Comparison of ENCODE assay signal across 8 cellular contexts in genomic region chr1:117093870-117094621, GRCh38. TPM values are rescaled to one million over a fixed set of nuclear protein-coding genes. Genes with fewer than 3 reads are reported as not detected.
DNase-seq lines count a peak whose midpoint lies in the region; ATAC-seq and TF ChIP-seq lines count a peak whose summit lies in the region.

No MANE protein-coding gene starts in this region.

- DNase-seq in NCI-H82 (lab: John Stamatoyannopoulos, UW), result peak; percentile 8
- no peak for DNase-seq in NCI-H82 treated with DMSO at 0.1 percent for 48 hours (lab: John Stamatoyannopoulos, UW; ENCODE audit: unreplicated experiment)
- peak; percentile 81 for DNase-seq in H4 (ENCODE audit: low spot score)
- peak; percentile 14 for DNase-seq in activated T-cell treated with anti-CD3 and anti-CD28 coated beads, Interleukin-2, amount 50 U/mL, for 4 hours
- DNase-seq in germinal center (ENCODE audit: low spot score), result peak; percentile 47
- no peak for DNase-seq in posterior vena cava (ENCODE audit: low spot score)

- TF ChIP-seq CTCF in Loucy (conservative IDR thresholded peaks at IDR 0.05; ENCODE audit: low read length), result peak; percentile 58

- no peaks in the 10 kb centered on the region for H3K9me2 ChIP-seq in Loucy (replicated peaks; ENCODE audit: low read depth, low read length)

- peaks cover 85% of the 10 kb centered on the region; the same call in 1 of the 2 replicates for H3K36me3 ChIP-seq in Loucy (ENCODE audit: insufficient read depth, low read length)

- peaks cover 13% of the 10 kb centered on the region for H3K4me1 Mint-ChIP-seq in activated T-cell treated with anti-CD3 and anti-CD28 coated beads, Interleukin-2, amount 50 U/mL, for 4 hours (ENCODE audit: low read depth)
- H3K4me1 Mint-ChIP-seq in stimulated activated memory B cell treated with anti-CD40 and anti-IgM and Interleukin-4, amounts not matched to agents 10 μg/mL and 1 μg/mL and 100 μg/mL, for 72 hours, result no peaks in the 10 kb centered on the region

- no peak overlapping the region for H3K9ac ChIP-seq in Loucy (ENCODE audit: low read depth, low read length, poor library complexity, severe bottlenecking)

- intact Hi-C loops in posterior vena cava (cut with DNase I), result no loop called here

- no peaks in the 10 kb centered on the region for H3K9me3 ChIP-seq in Loucy (ENCODE audit: insufficient read depth, low read depth, low read length)

- H3K4me2 ChIP-seq in Loucy (ENCODE audit: low read depth, low read length, poor library complexity, severe bottlenecking), result no peak overlapping the region

- no peaks in the 10 kb centered on the region for H3K9me3 Mint-ChIP-seq in activated T-cell treated with anti-CD3 and anti-CD28 coated beads, Interleukin-2, amount 50 U/mL, for 4 hours
- no peaks in the 10 kb centered on the region for H3K9me3 Mint-ChIP-seq in stimulated activated memory B cell treated with anti-CD40 and anti-IgM and Interleukin-4, amounts not matched to agents 10 μg/mL and 1 μg/mL and 100 μg/mL, for 72 hours

- no peaks in the 10 kb centered on the region for H3K27me3 Mint-ChIP-seq in activated T-cell treated with anti-CD3 and anti-CD28 coated beads, Interleukin-2, amount 50 U/mL, for 4 hours (ENCODE audit: low read depth)
- H3K27me3 Mint-ChIP-seq in stimulated activated memory B cell treated with anti-CD40 and anti-IgM and Interleukin-4, amounts not matched to agents 10 μg/mL and 1 μg/mL and 100 μg/mL, for 72 hours, result no peaks in the 10 kb centered on the region

- H3K36me3 Mint-ChIP-seq in activated T-cell treated with anti-CD3 and anti-CD28 coated beads, Interleukin-2, amount 50 U/mL, for 4 hours (ENCODE audit: insufficient read depth), result peaks cover 72% of the 10 kb centered on the region
- peaks cover 58% of the 10 kb centered on the region for H3K36me3 Mint-ChIP-seq in stimulated activated memory B cell treated with anti-CD40 and anti-IgM and Interleukin-4, amounts not matched to agents 10 μg/mL and 1 μg/mL and 100 μg/mL, for 72 hours

- H3K4me3 ChIP-seq in Loucy (ENCODE audit: low read length, poor library complexity, severe bottlenecking), result no peak overlapping the region

- no peak overlapping the region for H3K4me3 Mint-ChIP-seq in activated T-cell treated with anti-CD3 and anti-CD28 coated beads, Interleukin-2, amount 50 U/mL, for 4 hours
- no peak overlapping the region for H3K4me3 Mint-ChIP-seq in stimulated activated memory B cell treated with anti-CD40 and anti-IgM and Interleukin-4, amounts not matched to agents 10 μg/mL and 1 μg/mL and 100 μg/mL, for 72 hours

- no peaks in the 10 kb centered on the region for H4K20me1 ChIP-seq in Loucy (ENCODE audit: insufficient read depth, low read length, poor library complexity, severe bottlenecking)

- H3F3A ChIP-seq in Loucy (ENCODE audit: low read depth), result no peaks in the 10 kb centered on the region

- ATAC-seq in activated T-cell treated with anti-CD3 and anti-CD28 coated beads, Interleukin-2, amount 50 U/mL, for 4 hours, result peak; percentile 84 to 87
- ATAC-seq in stimulated activated memory B cell treated with anti-CD40 and anti-IgM and Interleukin-4, amounts not matched to agents 10 μg/mL and 1 μg/mL and 100 μg/mL, for 72 hours, result peak; percentile 45

- no peak overlapping the region for H2AFZ ChIP-seq in Loucy (ENCODE audit: low read length)

- H3K27me3 ChIP-seq in Loucy (ENCODE audit: insufficient read depth, low read length, poor library complexity, severe bottlenecking), result no peaks in the 10 kb centered on the region

- peaks cover 6% of the 10 kb centered on the region for H3K4me1 ChIP-seq in Loucy (ENCODE audit: insufficient read depth, low read length, poor library complexity, severe bottlenecking)

- H3K79me2 ChIP-seq in Loucy (ENCODE audit: insufficient read depth, low read length), result no peaks in the 10 kb centered on the region

- no peak overlapping the region for H3K27ac Mint-ChIP-seq in stimulated activated memory B cell treated with anti-CD40 and anti-IgM and Interleukin-4, amounts not matched to agents 10 μg/mL and 1 μg/mL and 100 μg/mL, for 72 hours

RNA-seq across cellular contexts. Expression of gene TRIM45, which starts 27.5 kb away (rescaled TPM):
- 0.92 and 0.97 TPM in 2 replicates for total RNA-seq in H4 (2014; rRNA removed; shearing (Covaris generic))
- under 1 TPM; 0.15 to 0.33 (median 0.21) TPM for total RNA-seq in activated T-cell treated with anti-CD3 and anti-CD28 coated beads, Interleukin-2, amount 50 U/mL, for 4 hours
- total RNA-seq in posterior vena cava, result 1 to 10 TPM; 3.1 to 3.9 TPM

RNA-seq across cellular contexts. Expression of gene TTF2, which starts 33.9 kb away (rescaled TPM):
- 2.9 and 5.9 TPM in 2 replicates for total RNA-seq in H4 (2014; rRNA removed; shearing (Covaris generic))
- total RNA-seq in activated T-cell treated with anti-CD3 and anti-CD28 coated beads, Interleukin-2, amount 50 U/mL, for 4 hours, result 10 to 100 TPM; 59.8 to 62.4 (median 60.7) TPM
- total RNA-seq in posterior vena cava, result 10 to 100 TPM; 16.3 to 18.1 TPM

Comparison
In these comparisons a context has a peak if more than half of its experiments do, and no peak if none do; other contexts are left out.
1. DNase-seq: peak in NCI-H82 (single experiment), H4 (single experiment), activated T-cell treated with anti-CD3 and anti-CD28 coated beads, Interleukin-2, amount 50 U/mL, for 4 hours (single experiment) and germinal center (single experiment); none in NCI-H82 treated with DMSO at 0.1 percent for 48 hours (single experiment) and posterior vena cava (single experiment).